ENCODE assay signal across 8 cellular contexts in genomic region chr1:21325731-21326387, GRCh38. TPM values are rescaled to one million over a fixed set of nuclear protein-coding genes. Genes with fewer than 3 reads are reported as not detected.
A peak's percentile ranks its signal among the peaks of the same experiment; 100 is the strongest.
DNase-seq lines count a peak whose midpoint lies in the region; ATAC-seq and TF ChIP-seq lines count a peak whose summit lies in the region.

No MANE protein-coding gene starts in this region.

- H3K4me3 Mint-ChIP-seq in Caco-2 (ENCODE audit: unreplicated experiment), result no peak overlapping the region
- H3K4me3 Mint-ChIP-seq in activated CD4-positive, alpha-beta memory T cell treated with anti-CD3 and anti-CD28 coated beads for 36 hours, result peak overlapping the region; percentile 45

- no peaks in the 10 kb centered on the region for H3K9me3 Mint-ChIP-seq in Caco-2 (ENCODE audit: unreplicated experiment)
- H3K9me3 Mint-ChIP-seq in activated CD4-positive, alpha-beta memory T cell treated with anti-CD3 and anti-CD28 coated beads for 36 hours, result no peaks in the 10 kb centered on the region

- DNase-seq in Caco-2 (no peak), heart left ventricle (peak in 2 of 5 donors; percentile 56 to 66), NCI-H1417 treated with DMSO at 0.1 percent for 48 hours (lab: John Stamatoyannopoulos, UW) (no peak), NCI-H128 (lab: John Stamatoyannopoulos, UW; ENCODE audit: unreplicated experiment) (no peak), DMS 273 (lab: John Stamatoyannopoulos, UW; ENCODE audit: unreplicated experiment) (no peak), NCI-H524 treated with DMSO at 0.1 percent for 48 hours (lab: John Stamatoyannopoulos, UW) (no peak)
- no peak for DNase-seq in activated CD4-positive, alpha-beta memory T cell treated with anti-CD3 and anti-CD28 coated beads for 36 hours

- peak overlapping the region; percentile 25 to 91 (median 83) for H3K27ac ChIP-seq in heart left ventricle
- peak overlapping the region; percentile 77 for H3K27ac ChIP-seq in rectal smooth muscle tissue (ENCODE audit: low read depth, low read length)

- POLR2A ChIA-PET in Caco-2 (lab: Charles Lee), result no interaction called here
- POLR2A ChIA-PET in activated CD4-positive, alpha-beta memory T cell treated with anti-CD3 and anti-CD28 coated beads for 36 hours (lab: Charles Lee), result interaction anchor here (1.4 to 4.4 kb wide), 5 partner anchors 8 to 40 kb away, joined by 3 to 84 read pairs (median 20); no protein-coding TSS in a partner anchor

- CTCF ChIA-PET in Caco-2 (lab: Charles Lee), result interaction anchor here (0.6 to 2.0 kb wide), 3 partner anchors 35 to 74 kb away, joined by 3 to 7 read pairs (median 4); partner anchors contain the start of gene ECE1
- CTCF ChIA-PET in activated CD4-positive, alpha-beta memory T cell treated with anti-CD3 and anti-CD28 coated beads for 36 hours (lab: Charles Lee), result interaction anchor here (0.8 to 6.7 kb wide), 9 partner anchors 10 to 129 kb away, joined by 3 to 83 read pairs (median 11); partner anchors contain the start of gene ECE1

- ATAC-seq in heart left ventricle, result peak; percentile 2 to 35 (median 12)

- TF ChIP-seq CTCF in Caco-2 (IDR thresholded peaks at IDR 0.05; ENCODE audit: insufficient read depth in 1 of 2, low read depth in 1 of 2, low read length in 1 of 2, severe bottlenecking in 1 of 2, unreplicated experiment in 1 of 2), result no peak
- peak in 1 of 12 donors; percentile 8 for TF ChIP-seq CTCF in heart left ventricle (IDR thresholded peaks at IDR 0.05)

- no peak for TF ChIP-seq POLR2A in heart left ventricle (IDR thresholded peaks at IDR 0.05)

- H3K4me3 ChIP-seq in Caco-2 (ENCODE audit: low read depth, low read length), result no peak overlapping the region
- no peak overlapping the region for H3K4me3 ChIP-seq in heart left ventricle
- peak overlapping the region; percentile 38 for H3K4me3 ChIP-seq in rectal smooth muscle tissue (ENCODE audit: low read length)

- intact Hi-C loops in Caco-2 (cut with micrococcal nuclease; ENCODE audit: unreplicated experiment), result no loop called here
- intact Hi-C loops in activated CD4-positive, alpha-beta memory T cell treated with anti-CD3 and anti-CD28 coated beads for 36 hours (cut with micrococcal nuclease), result no loop called here
- intact Hi-C loops in heart left ventricle (cut with DNase I), result no loop called here

- no TSS peak for BruUV-seq in Caco-2 (replicated peaks; lab: Mats Ljungman, UMichigan)

- WGBS in heart left ventricle, 4 donors, result 44 to 61% (median 58%) methylated on average over 15 to 19 of the region's 19 CpGs

- H3K27ac Mint-ChIP-seq in Caco-2 (ENCODE audit: unreplicated experiment), result peak overlapping the region; percentile 81
- peak overlapping the region; percentile 90 for H3K27ac Mint-ChIP-seq in activated CD4-positive, alpha-beta memory T cell treated with anti-CD3 and anti-CD28 coated beads for 36 hours

- peaks cover 8% of the 10 kb centered on the region for H3K36me3 Mint-ChIP-seq in Caco-2 (ENCODE audit: insufficient read depth, unreplicated experiment)
- H3K36me3 Mint-ChIP-seq in activated CD4-positive, alpha-beta memory T cell treated with anti-CD3 and anti-CD28 coated beads for 36 hours, result peaks cover 30% of the 10 kb centered on the region

- H3K36me3 ChIP-seq in Caco-2 (ENCODE audit: control insufficient read depth, insufficient read depth, low read length) (peaks cover 1% of the 10 kb centered on the region; the same call in 1 of the 2 replicates), heart left ventricle (no peaks in the 10 kb centered on the region), rectal smooth muscle tissue (ENCODE audit: control insufficient read depth, insufficient read depth, low read length) (no peaks in the 10 kb centered on the region)

- peaks cover 25% of the 10 kb centered on the region for H3K4me1 Mint-ChIP-seq in Caco-2 (ENCODE audit: low read depth, unreplicated experiment)
- peaks cover 84% of the 10 kb centered on the region for H3K4me1 Mint-ChIP-seq in activated CD4-positive, alpha-beta memory T cell treated with anti-CD3 and anti-CD28 coated beads for 36 hours (ENCODE audit: low read depth)

- no peaks in the 10 kb centered on the region for H3K9me3 ChIP-seq in Caco-2
- H3K9me3 ChIP-seq in heart left ventricle, result no peaks in the 10 kb centered on the region

- H3K27me3 Mint-ChIP-seq in Caco-2 (ENCODE audit: insufficient read depth, unreplicated experiment), result no peaks in the 10 kb centered on the region
- no peaks in the 10 kb centered on the region for H3K27me3 Mint-ChIP-seq in activated CD4-positive, alpha-beta memory T cell treated with anti-CD3 and anti-CD28 coated beads for 36 hours

- no peak overlapping the region for H3K9ac ChIP-seq in rectal smooth muscle tissue (ENCODE audit: low read length)

- no peaks in the 10 kb centered on the region for H3K27me3 ChIP-seq in Caco-2 (replicated peaks; ENCODE audit: control insufficient read depth, insufficient read depth, low read length)
- no peaks in the 10 kb centered on the region for H3K27me3 ChIP-seq in heart left ventricle
- no peaks in the 10 kb centered on the region for H3K27me3 ChIP-seq in rectal smooth muscle tissue (ENCODE audit: control insufficient read depth, insufficient read depth, low read length)

- H3K4me1 ChIP-seq in Caco-2, result peaks cover 46% of the 10 kb centered on the region
- peaks cover 12 to 80% (median 66%) of the 10 kb centered on the region in 12 donors for H3K4me1 ChIP-seq in heart left ventricle
- H3K4me1 ChIP-seq in rectal smooth muscle tissue (ENCODE audit: control insufficient read depth, insufficient read depth, low read length), result peaks cover 61% of the 10 kb centered on the region

RNA-seq across cellular contexts. Expression of gene ECE1, which starts 35.6 kb away (rescaled TPM):
- total RNA-seq in Caco-2 (2022), result 49.6 and 50.2 TPM in 2 replicates
- total RNA-seq in activated CD4-positive, alpha-beta memory T cell treated with anti-CD3 and anti-CD28 coated beads for 36 hours, result 100 to 1,000 TPM; 137 to 144 TPM
- 100 to 1,000 TPM in 1 of 9 donors, 10 to 100 TPM in 8; 37.3 to 140 (median 59.4) TPM for total RNA-seq in heart left ventricle
- 10 to 100 TPM; 38.4 to 61.3 TPM for polyA plus RNA-seq in heart left ventricle
